28 cellular contexts compared by ENCODE assay signal in the genomic region with DNA sequence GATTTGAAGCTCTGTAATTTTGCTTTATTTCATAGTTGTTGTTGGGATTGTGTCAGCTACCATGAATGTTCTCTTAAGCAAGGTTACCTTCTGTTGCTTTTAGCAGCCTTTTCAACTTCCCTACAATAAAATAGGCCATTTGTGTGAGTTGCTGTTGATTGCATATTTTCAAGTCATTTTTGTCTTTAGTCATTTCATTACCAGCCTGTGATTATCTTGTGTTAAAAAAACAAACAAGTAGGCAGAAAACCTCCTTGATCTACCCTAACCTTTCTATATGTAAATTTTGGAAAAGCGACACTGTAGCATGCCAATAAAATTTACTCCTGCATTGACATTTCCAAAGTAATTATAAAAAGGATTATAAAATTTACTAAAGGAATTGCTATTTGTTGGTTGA. TPM values are rescaled to one million over a fixed set of nuclear protein-coding genes. Genes with fewer than 3 reads are reported as not detected.
DNase-seq lines count a peak whose midpoint lies in the region; ATAC-seq, FAIRE-seq and TF ChIP-seq lines count a peak whose summit lies in the region.
"Had no signal": no experiment of that assay in that cellular context is flagged by ENCODE, and none has a peak within 500 bp of the region (broad histone marks: within the 10 kb centered on the region; RNA-seq: fewer than 3 reads in every experiment).

No MANE protein-coding gene starts in this region.

- DNase-seq in D721Med (ENCODE audit: insufficient read length, low spot score) (no peak), NCI-H69 (lab: John Stamatoyannopoulos, UW) (peak; percentile 74), glutamatergic neuron (no peak), neural progenitor cell (ENCODE audit: low spot score) (no peak), RPMI8226 (no peak), KG1 (lab: John Stamatoyannopoulos, UW) (no peak)
- DNase-seq: BE2C; CD8-positive, alpha-beta memory T cell; DMS153; GOT3; HCEC 1CT; Karpas-422; NCI-H1092 treated with DMSO at 0.1 percent for 48 hours; NCI-H1436; NCI-H187; NCI-H2081 treated with DMSO at 0.1 percent for 48 hours; NCI-H2171; NCI-H345; NCI-H510A treated with DMSO at 0.1 percent for 48 hours; NCI-H82; NK-92 treated with Interleukin-12 subunit alpha and Interleukin-12 subunit beta, amount 100 ng/mL, for 24 hours; PC-9; Right ventricle myocardium superior had no signal

- no peak overlapping the region for H3K9ac ChIP-seq in neural progenitor cell

- H3K36me3 ChIP-seq in neural progenitor cell = no peaks in the 10 kb centered on the region
- H3K36me3 ChIP-seq: BE2C, SJSA1 had no signal

- peak; percentile 86 for FAIRE-seq in D721Med (lab: Jason Lieb, UNC)

- H3F3A ChIP-seq in neural progenitor cell (ENCODE audit: low read depth) = peaks cover 96% of the 10 kb centered on the region

- H3K27ac ChIP-seq in neural progenitor cell = peak overlapping the region; percentile 96
- H3K27ac ChIP-seq: 22Rv1, PC-9, SJSA1 had no signal

- H3K79me2 ChIP-seq in neural progenitor cell (ENCODE audit: low read depth) = peaks cover 100% of the 10 kb centered on the region

- H3K4me1 Mint-ChIP-seq in glutamatergic neuron (ENCODE audit: low read depth, unreplicated experiment) = peaks cover 38% of the 10 kb centered on the region
- peaks cover 87% of the 10 kb centered on the region for H3K4me1 Mint-ChIP-seq in neural progenitor cell
- H3K4me1 Mint-ChIP-seq: CD14-positive monocyte; CD8-positive, alpha-beta memory T cell had no signal

- H3K9me3 Mint-ChIP-seq in glutamatergic neuron (ENCODE audit: unreplicated experiment) = no peaks in the 10 kb centered on the region
- H3K9me3 Mint-ChIP-seq in neural progenitor cell = no peaks in the 10 kb centered on the region
- H3K9me3 Mint-ChIP-seq: CD14-positive monocyte; CD8-positive, alpha-beta memory T cell had no signal

- ATAC-seq in GM19035 (IDR thresholded peaks at IDR 0.05; ENCODE audit: unreplicated experiment) = no peak
- no peak for ATAC-seq in HG02885 (IDR thresholded peaks at IDR 0.05; ENCODE audit: poor library complexity, unreplicated experiment)

- H2AFZ ChIP-seq in neural progenitor cell (replicated peaks) = no peak overlapping the region
- H2AFZ ChIP-seq: PC-9 had no signal

- peaks cover 98% of the 10 kb centered on the region for H3K4me1 ChIP-seq in neural progenitor cell
- H3K4me1 ChIP-seq: BE2C, SJSA1 had no signal

- H3K4me3 Mint-ChIP-seq in glutamatergic neuron (ENCODE audit: unreplicated experiment) (no peak overlapping the region), neural progenitor cell (peak overlapping the region; percentile 73)
- H3K4me3 Mint-ChIP-seq: CD14-positive monocyte; CD8-positive, alpha-beta memory T cell had no signal

- no peaks in the 10 kb centered on the region for H3K27me3 ChIP-seq in neural progenitor cell
- H3K27me3 ChIP-seq: BE2C, SJSA1 had no signal

- peak overlapping the region; percentile 26 for H3K4me3 ChIP-seq in neural progenitor cell
- H3K4me3 ChIP-seq: PC-9, SJSA1 had no signal

- H4K20me1 ChIP-seq in neural progenitor cell (ENCODE audit: low read depth) = peaks cover 85% of the 10 kb centered on the region

- peak overlapping the region; percentile 83 for H3K4me2 ChIP-seq in neural progenitor cell
- H3K4me2 ChIP-seq: PC-9 had no signal

- no peaks in the 10 kb centered on the region for H3K9me3 ChIP-seq in neural progenitor cell (ENCODE audit: low read depth)
- H3K9me3 ChIP-seq: BE2C, SJSA1 had no signal

- H3K27me3 Mint-ChIP-seq in glutamatergic neuron (ENCODE audit: unreplicated experiment) (no peaks in the 10 kb centered on the region), neural progenitor cell (ENCODE audit: insufficient read depth, low read depth) (peaks cover 7% of the 10 kb centered on the region)

- H3K36me3 Mint-ChIP-seq in glutamatergic neuron (ENCODE audit: unreplicated experiment) (no peaks in the 10 kb centered on the region), neural progenitor cell (no peaks in the 10 kb centered on the region)
- H3K36me3 Mint-ChIP-seq: CD14-positive monocyte; CD8-positive, alpha-beta memory T cell had no signal

- TF ChIP-seq CTCF in D721Med (IDR thresholded peaks at IDR 0.05; ENCODE audit: insufficient read depth, missing control alignments) = no peak
- no peak for TF ChIP-seq CTCF in glutamatergic neuron (IDR thresholded peaks at IDR 0.05; ENCODE audit: partially characterized antibody, unreplicated experiment)
- no peak for TF ChIP-seq CTCF in neural progenitor cell (IDR thresholded peaks at IDR 0.05)

- peak overlapping the region; percentile 36 for H3K27ac Mint-ChIP-seq in glutamatergic neuron (ENCODE audit: unreplicated experiment)
- H3K27ac Mint-ChIP-seq in neural progenitor cell = peak overlapping the region; percentile 99
- H3K27ac Mint-ChIP-seq: CD14-positive monocyte; CD8-positive, alpha-beta memory T cell had no signal

RNA-seq across cellular contexts. Expression of gene GREB1L, which starts 19.3 kb away (rescaled TPM):
- total RNA-seq in glutamatergic neuron (ENCODE audit: unreplicated experiment) (154 TPM), neural progenitor cell (ENCODE audit: low replicate concordance) (251 and 278 TPM in 2 replicates)
- total RNA-seq: CD8-positive, alpha-beta memory T cell had no signal
